ENCODE assay signal across 9 cellular contexts in the genomic region with DNA sequence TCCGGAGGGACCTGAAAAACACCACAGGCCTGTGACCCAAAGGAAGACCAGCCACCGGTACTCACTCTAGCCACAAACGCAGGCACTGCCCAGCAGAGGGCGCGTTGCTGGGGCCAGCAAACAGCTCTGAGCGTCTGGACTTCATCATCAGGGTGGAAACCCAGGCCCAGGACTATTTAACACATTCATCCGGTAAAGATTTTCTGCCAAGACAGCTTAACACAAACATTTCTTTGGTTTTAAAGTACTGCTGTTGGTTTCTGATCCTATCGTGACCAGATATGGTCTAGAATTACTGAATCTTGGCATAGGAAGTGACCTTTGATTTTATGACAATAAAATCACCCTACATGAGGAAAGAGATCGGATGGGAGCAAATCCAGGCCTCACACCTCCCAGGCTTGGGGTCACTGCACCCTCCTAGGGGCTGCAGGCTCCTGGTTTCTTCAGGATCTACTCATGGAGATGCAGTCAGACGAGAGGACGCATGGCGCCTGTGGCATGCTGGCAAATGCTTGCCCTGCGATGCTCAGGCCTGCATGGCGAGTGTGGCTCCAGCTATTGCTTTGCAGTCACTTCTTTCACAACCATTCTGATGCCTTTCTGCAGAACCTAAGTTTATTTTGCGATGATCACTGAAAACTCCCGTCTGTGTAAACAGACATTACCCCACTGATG.
DNase-seq lines count a peak whose midpoint lies in the region; ATAC-seq and TF ChIP-seq lines count a peak whose summit lies in the region.
"Had no signal": no experiment of that assay in that cellular context is flagged by ENCODE, and none has a peak within 500 bp of the region (broad histone marks: within the 10 kb centered on the region; RNA-seq: fewer than 3 reads in every experiment).

No MANE protein-coding gene starts in this region.

- H3K27ac ChIP-seq in left ventricle myocardium inferior (replicated peaks) (no peak overlapping the region), coronary artery (no peak overlapping the region)

- H3K9me3 Mint-ChIP-seq in activated CD8-positive, alpha-beta T cell treated with anti-CD3 and anti-CD28 coated beads, Interleukin-2, amount 10 ng/mL, durations not matched to agents 7 days and 5 days (ENCODE audit: insufficient read depth) = no peaks in the 10 kb centered on the region

- peaks cover 3% of the 10 kb centered on the region for H3K4me1 ChIP-seq in left ventricle myocardium inferior

- H3K4me1 Mint-ChIP-seq in activated CD8-positive, alpha-beta T cell treated with anti-CD3 and anti-CD28 coated beads, Interleukin-2, amount 10 ng/mL, durations not matched to agents 7 days and 5 days (ENCODE audit: low read depth) = peaks cover 3% of the 10 kb centered on the region
- H3K4me1 Mint-ChIP-seq: CD4-positive, CD25-positive, alpha-beta regulatory T cell had no signal

- H3K27me3 ChIP-seq in left ventricle myocardium inferior (ENCODE audit: low read depth) = no peaks in the 10 kb centered on the region

- no peak overlapping the region for H3K4me3 ChIP-seq in left ventricle myocardium inferior
- H3K4me3 ChIP-seq in coronary artery = no peak overlapping the region

- CTCF ChIA-PET in activated CD8-positive, alpha-beta T cell treated with anti-CD3 and anti-CD28 coated beads, Interleukin-2, amount 10 ng/mL, durations not matched to agents 7 days and 5 days (lab: Charles Lee) = interaction anchor here (1.0 kb wide), 1 partner anchor 13 kb away, joined by 3 read pairs; no protein-coding TSS in a partner anchor

- H3K36me3 Mint-ChIP-seq in activated CD8-positive, alpha-beta T cell treated with anti-CD3 and anti-CD28 coated beads, Interleukin-2, amount 10 ng/mL, durations not matched to agents 7 days and 5 days (ENCODE audit: low read depth) = no peaks in the 10 kb centered on the region
- H3K36me3 Mint-ChIP-seq: CD4-positive, CD25-positive, alpha-beta regulatory T cell had no signal

- POLR2A ChIA-PET in activated CD8-positive, alpha-beta T cell treated with anti-CD3 and anti-CD28 coated beads, Interleukin-2, amount 10 ng/mL, durations not matched to agents 7 days and 5 days (lab: Charles Lee) = no interaction called here

- peaks cover 10% of the 10 kb centered on the region for H3K36me3 ChIP-seq in left ventricle myocardium inferior

- DNase-seq in NCI-H2081 (lab: John Stamatoyannopoulos, UW) (peak; percentile 9 to 26), NCI-H2081 treated with DMSO at 0.1 percent for 48 hours (lab: John Stamatoyannopoulos, UW) (no peak), HT1080 (ENCODE audit: low read depth) (peak; percentile 24), left ventricle myocardium inferior (no peak), coronary artery (ENCODE audit: low spot score) (no peak)
- peak; percentile 24 for DNase-seq in activated CD8-positive, alpha-beta T cell treated with anti-CD3 and anti-CD28 coated beads, Interleukin-2, amount 10 ng/mL, durations not matched to agents 7 days and 5 days
- peak; percentile 19 to 48 for DNase-seq in stimulated activated CD4-positive, alpha-beta T cell treated with anti-CD3 and anti-CD28 coated beads, Interleukin-2, amount 100 ng/mL, for 24 hours

- no peak overlapping the region for H3K4me3 Mint-ChIP-seq in activated CD8-positive, alpha-beta T cell treated with anti-CD3 and anti-CD28 coated beads, Interleukin-2, amount 10 ng/mL, durations not matched to agents 7 days and 5 days
- H3K4me3 Mint-ChIP-seq: CD4-positive, CD25-positive, alpha-beta regulatory T cell had no signal

- TF ChIP-seq CTCF in left ventricle myocardium inferior (IDR thresholded peaks at IDR 0.05; ENCODE audit: borderline replicate concordance) (peak; percentile 60), coronary artery (IDR thresholded peaks at IDR 0.05) (no peak)

- intact Hi-C loops in left ventricle myocardium inferior (cut with micrococcal nuclease) = no loop called here

- H3K27ac Mint-ChIP-seq in activated CD8-positive, alpha-beta T cell treated with anti-CD3 and anti-CD28 coated beads, Interleukin-2, amount 10 ng/mL, durations not matched to agents 7 days and 5 days = no peak overlapping the region
- H3K27ac Mint-ChIP-seq: CD4-positive, CD25-positive, alpha-beta regulatory T cell had no signal

- H3K27me3 Mint-ChIP-seq in activated CD8-positive, alpha-beta T cell treated with anti-CD3 and anti-CD28 coated beads, Interleukin-2, amount 10 ng/mL, durations not matched to agents 7 days and 5 days (ENCODE audit: low read depth) = peaks cover 23% of the 10 kb centered on the region

- peak; percentile 84 for ATAC-seq in GM19452 (IDR thresholded peaks at IDR 0.05; ENCODE audit: unreplicated experiment)
- ATAC-seq in activated CD8-positive, alpha-beta T cell treated with anti-CD3 and anti-CD28 coated beads, Interleukin-2, amount 10 ng/mL, durations not matched to agents 7 days and 5 days = no peak

- H3K9me3 ChIP-seq in left ventricle myocardium inferior (replicated peaks) = no peaks in the 10 kb centered on the region

Comparison
In these comparisons a context has a peak if more than half of its experiments do, and no peak if none do; other contexts are left out.
1. DNase-seq: peak in NCI-H2081 (2 of 2), HT1080 (single experiment), activated CD8-positive, alpha-beta T cell treated with anti-CD3 and anti-CD28 coated beads, Interleukin-2, amount 10 ng/mL, durations not matched to agents 7 days and 5 days (single experiment) and stimulated activated CD4-positive, alpha-beta T cell treated with anti-CD3 and anti-CD28 coated beads, Interleukin-2, amount 100 ng/mL, for 24 hours (2 of 2); none in NCI-H2081 treated with DMSO at 0.1 percent for 48 hours (single experiment), left ventricle myocardium inferior (single experiment) and coronary artery (single experiment).